Comparison of ENCODE assay signal across 17 cellular contexts in the genomic region with DNA sequence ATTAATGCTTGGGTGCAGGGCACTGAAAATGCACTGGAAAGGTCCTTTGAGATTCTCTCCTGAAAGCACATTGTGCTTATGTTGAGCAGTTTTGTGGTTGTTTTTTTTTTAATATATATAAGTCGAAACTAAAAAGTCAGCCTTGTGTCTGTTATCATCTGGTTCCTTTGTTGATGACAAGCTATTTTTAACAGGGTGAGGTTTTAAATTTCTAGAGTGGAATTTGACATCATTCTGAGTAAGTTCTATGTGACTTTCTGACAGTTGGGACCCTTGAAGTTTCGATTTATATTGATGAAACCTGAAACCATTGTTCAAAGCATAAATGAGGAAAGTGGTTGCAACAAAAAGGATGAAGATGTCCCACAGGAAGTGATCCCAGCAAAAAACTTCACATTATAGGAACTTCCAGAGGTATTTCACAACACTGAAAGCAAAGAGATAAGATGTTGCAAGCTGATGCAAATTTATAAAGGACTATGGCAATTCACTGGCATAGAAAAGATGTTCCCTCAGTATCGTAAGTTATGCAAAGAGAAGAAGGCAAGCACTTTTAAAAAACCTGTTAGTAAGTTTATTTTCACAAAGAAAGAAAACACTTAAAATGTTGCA.
DNase-seq lines count a peak whose midpoint lies in the region; ATAC-seq and TF ChIP-seq lines count a peak whose summit lies in the region.
"Had no signal": no experiment of that assay in that cellular context is flagged by ENCODE, and none has a peak within 500 bp of the region (broad histone marks: within the 10 kb centered on the region; RNA-seq: fewer than 3 reads in every experiment).

No MANE protein-coding gene starts in this region.

- POLR2A ChIA-PET in activated CD4-positive, alpha-beta T cell treated with anti-CD3 and anti-CD28 coated beads, Interleukin-2, amount 10 ng/mL, durations not matched to agents 7 days and 5 days (lab: Charles Lee) = no interaction called here

- H3K36me3 Mint-ChIP-seq in activated CD4-positive, alpha-beta T cell treated with anti-CD3 and anti-CD28 coated beads, Interleukin-2, amount 10 ng/mL, durations not matched to agents 24 days and 14 days (ENCODE audit: low read depth) = no peaks in the 10 kb centered on the region
- H3K36me3 Mint-ChIP-seq in activated CD4-positive, alpha-beta T cell treated with anti-CD3 and anti-CD28 coated beads, Interleukin-2, amount 10 ng/mL, durations not matched to agents 7 days and 5 days (ENCODE audit: low read depth) = no peaks in the 10 kb centered on the region

- H3K9me3 ChIP-seq in Karpas-422 (ENCODE audit: low read length) = no peaks in the 10 kb centered on the region
- H3K9me3 ChIP-seq in adipocyte (ENCODE audit: control insufficient read depth, low read length) = no peaks in the 10 kb centered on the region
- H3K9me3 ChIP-seq in osteoblast (ENCODE audit: low read depth, low read length) = no peaks in the 10 kb centered on the region
- H3K9me3 ChIP-seq: esophagus squamous epithelium had no signal

- H3K36me3 ChIP-seq in Karpas-422 (ENCODE audit: insufficient read depth, low read length) (no peaks in the 10 kb centered on the region), adipocyte (ENCODE audit: control insufficient read depth, insufficient read depth, low read length, severe bottlenecking) (no peaks in the 10 kb centered on the region), osteoblast (ENCODE audit: insufficient read depth, low read length) (no peaks in the 10 kb centered on the region)
- H3K36me3 ChIP-seq: esophagus squamous epithelium had no signal

- CTCF ChIA-PET in activated CD4-positive, alpha-beta T cell treated with anti-CD3 and anti-CD28 coated beads, Interleukin-2, amount 10 ng/mL, durations not matched to agents 7 days and 5 days (lab: Charles Lee) = no interaction called here

- no peaks in the 10 kb centered on the region for H4K20me1 ChIP-seq in Karpas-422 (ENCODE audit: insufficient read depth, low read depth, low read length)
- H4K20me1 ChIP-seq in osteoblast (ENCODE audit: insufficient read depth, low read length) = no peaks in the 10 kb centered on the region

- H3K27ac Mint-ChIP-seq in activated CD4-positive, alpha-beta T cell treated with anti-CD3 and anti-CD28 coated beads, Interleukin-2, amount 10 ng/mL, durations not matched to agents 24 days and 14 days = peak overlapping the region; percentile 56
- H3K27ac Mint-ChIP-seq in activated CD4-positive, alpha-beta T cell treated with anti-CD3 and anti-CD28 coated beads, Interleukin-2, amount 10 ng/mL, durations not matched to agents 7 days and 5 days = no peak overlapping the region

- H3K4me3 Mint-ChIP-seq in activated CD4-positive, alpha-beta T cell treated with anti-CD3 and anti-CD28 coated beads, Interleukin-2, amount 10 ng/mL, durations not matched to agents 24 days and 14 days = no peak overlapping the region
- no peak overlapping the region for H3K4me3 Mint-ChIP-seq in activated CD4-positive, alpha-beta T cell treated with anti-CD3 and anti-CD28 coated beads, Interleukin-2, amount 10 ng/mL, durations not matched to agents 7 days and 5 days

- peak overlapping the region; percentile 17 for H3K4me2 ChIP-seq in Karpas-422 (ENCODE audit: low read depth, low read length, poor library complexity, severe bottlenecking)
- H3K4me2 ChIP-seq in osteoblast (ENCODE audit: insufficient read depth, low read length) = no peak overlapping the region

- no peaks in the 10 kb centered on the region for H3K9me2 ChIP-seq in Karpas-422 (replicated peaks; ENCODE audit: insufficient read depth, low read length)

- H3K9ac ChIP-seq in Karpas-422 (ENCODE audit: low read length) = no peak overlapping the region
- peak overlapping the region; percentile 66 for H3K9ac ChIP-seq in adipocyte (ENCODE audit: low read length)

- H3K79me2 ChIP-seq in Karpas-422 (ENCODE audit: low read length) = no peaks in the 10 kb centered on the region
- H3K79me2 ChIP-seq in osteoblast (ENCODE audit: insufficient read depth, low read length) = no peaks in the 10 kb centered on the region

- peaks cover 8% of the 10 kb centered on the region for H3K4me1 ChIP-seq in Karpas-422 (ENCODE audit: low read length)
- peaks cover 31% of the 10 kb centered on the region for H3K4me1 ChIP-seq in adipocyte (ENCODE audit: control insufficient read depth, insufficient read depth, low read length)
- peaks cover 5% of the 10 kb centered on the region for H3K4me1 ChIP-seq in osteoblast (ENCODE audit: insufficient read depth, low read length)
- H3K4me1 ChIP-seq: esophagus squamous epithelium had no signal

- intact Hi-C loops in activated CD4-positive, alpha-beta T cell treated with anti-CD3 and anti-CD28 coated beads, Interleukin-2, amount 10 ng/mL, durations not matched to agents 24 days and 14 days (cut with micrococcal nuclease) = loop anchor here (1.0 kb wide), 1 partner anchor 16 kb away; no protein-coding TSS in a partner anchor

- no peak for TF ChIP-seq CTCF in osteoblast (IDR thresholded peaks at IDR 0.05; ENCODE audit: extremely low read depth, low read depth, low read length)

- no peak overlapping the region for H3K27ac ChIP-seq in Karpas-422 (ENCODE audit: low read length)
- no peak overlapping the region for H3K27ac ChIP-seq in osteoblast (ENCODE audit: low read depth, low read length)
- H3K27ac ChIP-seq: esophagus squamous epithelium had no signal

- H3K27me3 ChIP-seq in Karpas-422 (ENCODE audit: low read length) (no peaks in the 10 kb centered on the region), adipocyte (replicated peaks; ENCODE audit: control insufficient read depth, insufficient read depth, low read length) (no peaks in the 10 kb centered on the region), osteoblast (ENCODE audit: insufficient read depth, low read length) (no peaks in the 10 kb centered on the region)

- H3K4me3 ChIP-seq in Karpas-422 (ENCODE audit: low read length) (no peak overlapping the region), adipocyte (ENCODE audit: low read length) (no peak overlapping the region), osteoblast (ENCODE audit: insufficient read depth, low read length) (no peak overlapping the region)
- H3K4me3 ChIP-seq: esophagus squamous epithelium had no signal

- no peak for DNase-seq in activated CD4-positive, alpha-beta T cell treated with anti-CD3 and anti-CD28 coated beads, Interleukin-2, amount 10 ng/mL, durations not matched to agents 24 days and 14 days
- no peak for DNase-seq in activated CD4-positive, alpha-beta T cell treated with anti-CD3 and anti-CD28 coated beads, Interleukin-2, amount 10 ng/mL, durations not matched to agents 7 days and 5 days
- DNase-seq in Karpas-422 (no peak), adipocyte (ENCODE audit: low read depth) (peak; percentile 67), osteoblast (ENCODE audit: insufficient read length, low spot score, missing footprints) (peak; percentile 74), T-helper 1 cell (no peak), AG20443 (ENCODE audit: low spot score) (no peak)
- DNase-seq: ACHN; activated CD4-positive, alpha-beta T cell treated with anti-CD3 and anti-CD28 coated beads for 1 hour; esophagus squamous epithelium; kidney glomerular epithelial cell; midbrain; NCI-H1105; NCI-H2227 treated with DMSO at 0.1 percent for 48 hours; NK-92 treated with Interleukin-12 subunit alpha and Interleukin-12 subunit beta, amount 100 ng/mL, for 24 hours; SHP77 had no signal

- H2AFZ ChIP-seq in Karpas-422 (ENCODE audit: low read length) (no peak overlapping the region), osteoblast (ENCODE audit: low read length) (no peak overlapping the region)

- H3K9me3 Mint-ChIP-seq in activated CD4-positive, alpha-beta T cell treated with anti-CD3 and anti-CD28 coated beads, Interleukin-2, amount 10 ng/mL, durations not matched to agents 24 days and 14 days = peaks cover 4% of the 10 kb centered on the region
- H3K9me3 Mint-ChIP-seq in activated CD4-positive, alpha-beta T cell treated with anti-CD3 and anti-CD28 coated beads, Interleukin-2, amount 10 ng/mL, durations not matched to agents 7 days and 5 days = no peaks in the 10 kb centered on the region

- H3K4me1 Mint-ChIP-seq in activated CD4-positive, alpha-beta T cell treated with anti-CD3 and anti-CD28 coated beads, Interleukin-2, amount 10 ng/mL, durations not matched to agents 24 days and 14 days = peaks cover 23% of the 10 kb centered on the region
- peaks cover 10% of the 10 kb centered on the region for H3K4me1 Mint-ChIP-seq in activated CD4-positive, alpha-beta T cell treated with anti-CD3 and anti-CD28 coated beads, Interleukin-2, amount 10 ng/mL, durations not matched to agents 7 days and 5 days

- peaks cover 12% of the 10 kb centered on the region for H3K27me3 Mint-ChIP-seq in activated CD4-positive, alpha-beta T cell treated with anti-CD3 and anti-CD28 coated beads, Interleukin-2, amount 10 ng/mL, durations not matched to agents 24 days and 14 days
- H3K27me3 Mint-ChIP-seq in activated CD4-positive, alpha-beta T cell treated with anti-CD3 and anti-CD28 coated beads, Interleukin-2, amount 10 ng/mL, durations not matched to agents 7 days and 5 days = peaks cover 20% of the 10 kb centered on the region

- no peak for ATAC-seq in GM21515 (IDR thresholded peaks at IDR 0.05; ENCODE audit: unreplicated experiment)

Comparison
In these comparisons a context has a peak if more than half of its experiments do, and no peak if none do; other contexts are left out.
1. DNase-seq: peak in adipocyte (single experiment) and osteoblast (single experiment); none in activated CD4-positive, alpha-beta T cell treated with anti-CD3 and anti-CD28 coated beads, Interleukin-2, amount 10 ng/mL, durations not matched to agents 24 days and 14 days (single experiment), activated CD4-positive, alpha-beta T cell treated with anti-CD3 and anti-CD28 coated beads, Interleukin-2, amount 10 ng/mL, durations not matched to agents 7 days and 5 days (single experiment), Karpas-422 (single experiment), T-helper 1 cell (0 of 5) and AG20443 (single experiment).